In genomic region chr1:3904006-3904842, GRCh38 we compare ENCODE assay signal across 14 cellular contexts. TPM values are rescaled to one million over a fixed set of nuclear protein-coding genes. Genes with fewer than 3 reads are reported as not detected.
DNase-seq lines count a peak whose midpoint lies in the region; ATAC-seq, FAIRE-seq and TF ChIP-seq lines count a peak whose summit lies in the region.
"Had no signal": no experiment of that assay in that cellular context is flagged by ENCODE, and none has a peak within 500 bp of the region (broad histone marks: within the 10 kb centered on the region; RNA-seq: fewer than 3 reads in every experiment).

No MANE protein-coding gene starts in this region.

- H3K14ac ChIP-seq in H1 (ENCODE audit: insufficient read length): no peak overlapping the region

- peaks cover 1% of the 10 kb centered on the region for H3K36me3 Mint-ChIP-seq in activated naive CD4-positive, alpha-beta T cell treated with anti-CD3 and anti-CD28 coated beads, Interleukin-2, amount 10 ng/mL, durations not matched to agents 7 days and 5 days
- H3K36me3 Mint-ChIP-seq in stimulated activated memory B cell treated with anti-CD40 and anti-IgM and Interleukin-4, amounts not matched to agents 10 μg/mL and 1 μg/mL and 100 μg/mL, for 72 hours: no peaks in the 10 kb centered on the region

- H3K56ac ChIP-seq in H1 (replicated peaks; ENCODE audit: insufficient read length, low read depth, low read length): no peak overlapping the region

- peak overlapping the region; percentile 97 for H3K27ac ChIP-seq in OCI-LY1 (ENCODE audit: low read depth, low read length, poor library complexity, severe bottlenecking)
- no peak overlapping the region for H3K27ac ChIP-seq in H1 (ENCODE audit: low read depth, low read length)
- H3K27ac ChIP-seq: colonic mucosa, stomach, vagina had no signal

- H3K79me2 ChIP-seq in OCI-LY1 (ENCODE audit: insufficient read depth, low read length) (peaks cover 6% of the 10 kb centered on the region), H1 (ENCODE audit: control insufficient read depth in 1 of 2, insufficient read depth in 2 of 2, low read length in 2 of 2) (peaks cover 0 to 3% of the 10 kb centered on the region in 2 experiments; a peak in 2 of 4 replicates)

- H4K20me1 ChIP-seq in OCI-LY1 (ENCODE audit: insufficient read depth, low read length) (no peaks in the 10 kb centered on the region), H1 (replicated peaks in 1 of 2; ENCODE audit: control insufficient read depth in 1 of 2, insufficient read depth in 2 of 2, low read length in 2 of 2) (peaks cover 0 to 3% of the 10 kb centered on the region in 2 experiments)

- H3K9me3 ChIP-seq in OCI-LY1 (ENCODE audit: low read length): no peaks in the 10 kb centered on the region
- H3K9me3 ChIP-seq in H1 (ENCODE audit: insufficient read depth in 2 of 2, low read depth in 1 of 2, low read length in 1 of 2): no peaks in the 10 kb centered on the region
- H3K9me3 ChIP-seq: colonic mucosa, stomach, vagina had no signal

- no peak overlapping the region for H2AK5ac ChIP-seq in H1 (ENCODE audit: low read depth, low read length)

- H3K4ac ChIP-seq in H1 (replicated peaks; ENCODE audit: insufficient read length, low read depth, low read length): no peak overlapping the region

- in situ Hi-C loops in GM13977 (cut with MboI; ENCODE audit: low pct_unique_long_range_greater_than_20kb, low sequenced_read_pairs, unreplicated experiment): loop anchor here (25.0 kb wide), 1 partner anchor 1833 kb away; no protein-coding TSS in a partner anchor

- WGBS in H1 (ENCODE audit: extremely low coverage in 1 of 2, insufficient coverage in 1 of 2, insufficient read length in 1 of 2, insufficient replicate concordance in 2 of 2, low coverage in 1 of 2, low lambda C conversion rate in 2 of 2, missing lambda C conversion rate in 1 of 2), 2 experiments: 86% methylated on average over 21 of the region's 24 CpGs; no CpG with 5 or more reads in 1 of the 2 experiments

- FAIRE-seq in H1 (lab: Jason Lieb, UNC): no peak
- FAIRE-seq: small intestine had no signal

- 0 out of 2 replicates have a peak overlapping the region, but pooled peaks have one; percentile 33 for H3K4me2 ChIP-seq in OCI-LY1 (ENCODE audit: low read length)
- no peak overlapping the region for H3K4me2 ChIP-seq in H1 (ENCODE audit: insufficient read depth in 1 of 2, low read depth in 2 of 2, low read length in 2 of 2)

- 0 out of 2 replicates have a peak, but pooled peaks cover 6% of the 10 kb centered on the region for H3F3A ChIP-seq in OCI-LY1 (ENCODE audit: insufficient read depth, low read length)

- H3K27ac Mint-ChIP-seq in activated naive CD4-positive, alpha-beta T cell treated with anti-CD3 and anti-CD28 coated beads, Interleukin-2, amount 10 ng/mL, durations not matched to agents 7 days and 5 days: peak overlapping the region; percentile 99
- peak overlapping the region; percentile 57 for H3K27ac Mint-ChIP-seq in stimulated activated memory B cell treated with anti-CD40 and anti-IgM and Interleukin-4, amounts not matched to agents 10 μg/mL and 1 μg/mL and 100 μg/mL, for 72 hours

- no peak for ATAC-seq in stimulated activated memory B cell treated with anti-CD40 and anti-IgM and Interleukin-4, amounts not matched to agents 10 μg/mL and 1 μg/mL and 100 μg/mL, for 72 hours
- ATAC-seq: SK-N-SH treated with all-trans-retinoic acid at 6 μM for 48 hours had no signal

- CTCF ChIA-PET in activated naive CD4-positive, alpha-beta T cell treated with anti-CD3 and anti-CD28 coated beads, Interleukin-2, amount 10 ng/mL, durations not matched to agents 7 days and 5 days (lab: Charles Lee): interaction anchor here (2.0 kb wide), 1 partner anchor 46 kb away, joined by 13 read pairs; the partner anchor contains the start of genes CEP104 and DFFB
- CTCF ChIA-PET in H1 (lab: Charles Lee; ENCODE audit: partially characterized antibody): interaction anchor here (0.8 to 1.9 kb wide), 2 partner anchors 9 to 117 kb away, joined by 3 to 6 read pairs; no protein-coding TSS in a partner anchor

- H3K9me3 Mint-ChIP-seq in activated naive CD4-positive, alpha-beta T cell treated with anti-CD3 and anti-CD28 coated beads, Interleukin-2, amount 10 ng/mL, durations not matched to agents 7 days and 5 days: no peaks in the 10 kb centered on the region
- H3K9me3 Mint-ChIP-seq in stimulated activated memory B cell treated with anti-CD40 and anti-IgM and Interleukin-4, amounts not matched to agents 10 μg/mL and 1 μg/mL and 100 μg/mL, for 72 hours: no peaks in the 10 kb centered on the region

- H3K36me3 ChIP-seq in OCI-LY1 (ENCODE audit: insufficient read depth, low read length) (no peaks in the 10 kb centered on the region), H1 (ENCODE audit: control insufficient read depth in 2 of 4, insufficient read depth in 4 of 4, low read length in 3 of 4) (no peaks in the 10 kb centered on the region)
- H3K36me3 ChIP-seq: colonic mucosa, stomach, vagina had no signal

- H2BK120ac ChIP-seq in H1 (replicated peaks; ENCODE audit: low read depth, low read length): no peak overlapping the region

- H3K4me1 ChIP-seq in OCI-LY1 (ENCODE audit: insufficient read depth, low read length, severe bottlenecking) (peaks cover 84% of the 10 kb centered on the region), H1 (replicated peaks in 1 of 4; ENCODE audit: control insufficient read depth in 3 of 4, insufficient read depth in 4 of 4, low read length in 3 of 4) (peaks cover 0 to 12% (median 2%) of the 10 kb centered on the region in 4 experiments; a peak in 1 of 7 replicates)
- H3K4me1 ChIP-seq: colonic mucosa had no signal

- no peak overlapping the region; the same call in 1 of the 2 replicates for H3K18ac ChIP-seq in H1 (ENCODE audit: extremely low read depth, low read length)

- H3K9me2 ChIP-seq in OCI-LY1 (ENCODE audit: low read depth, low read length): no peaks in the 10 kb centered on the region

- no peak for TF ChIP-seq RAD21 in H1 (IDR thresholded peaks at IDR 0.05 in 1 of 2, conservative IDR thresholded peaks at IDR 0.05 in 1 of 2; ENCODE audit: low read depth in 2 of 2, low read length in 2 of 2)

- no peak for TF ChIP-seq POLR2A in H1 (IDR thresholded peaks at IDR 0.05; ENCODE audit: control extremely low read depth in 1 of 2, low read depth in 2 of 2, low read length in 2 of 2)

- peak overlapping the region; percentile 23; the same call in 1 of the 2 replicates for H4K8ac ChIP-seq in H1 (ENCODE audit: extremely low read depth, insufficient read depth, low read length)

- 0 out of 2 replicates have a peak overlapping the region, but pooled peaks have one; percentile 39 for H2BK12ac ChIP-seq in H1 (ENCODE audit: low read depth, low read length)

- H4K91ac ChIP-seq in H1 (replicated peaks; ENCODE audit: insufficient read length, low read length): peak overlapping the region; percentile 51

- H3K4me1 Mint-ChIP-seq in activated naive CD4-positive, alpha-beta T cell treated with anti-CD3 and anti-CD28 coated beads, Interleukin-2, amount 10 ng/mL, durations not matched to agents 7 days and 5 days: peaks cover 63% of the 10 kb centered on the region
- H3K4me1 Mint-ChIP-seq in stimulated activated memory B cell treated with anti-CD40 and anti-IgM and Interleukin-4, amounts not matched to agents 10 μg/mL and 1 μg/mL and 100 μg/mL, for 72 hours: peaks cover 12% of the 10 kb centered on the region

- peaks cover 8% of the 10 kb centered on the region for H3K23me2 ChIP-seq in H1 (ENCODE audit: low read depth, low read length)

- TF ChIP-seq CTCF in OCI-LY1 (IDR thresholded peaks at IDR 0.05; ENCODE audit: low read length) (no peak), H1 (IDR thresholded peaks at IDR 0.05; ENCODE audit: control extremely low read depth in 1 of 3, insufficient read depth in 1 of 3, low read depth in 1 of 3, low read length in 3 of 3) (no peak), GM13977 (IDR thresholded peaks at IDR 0.05; ENCODE audit: extremely low read depth, insufficient read depth, missing control alignments) (no peak)

- peak overlapping the region; percentile 40; the same call in 1 of the 2 replicates for H3K9ac ChIP-seq in OCI-LY1 (ENCODE audit: low read length)
- no peak overlapping the region for H3K9ac ChIP-seq in H1 (replicated peaks in 1 of 4; ENCODE audit: extremely low read depth in 1 of 4, low read depth in 3 of 4, low read length in 3 of 4)

- no peaks in the 10 kb centered on the region; the same call in 1 of the 2 replicates for H3K79me1 ChIP-seq in H1 (ENCODE audit: low read depth, low read length)

- H3K27me3 ChIP-seq in OCI-LY1 (ENCODE audit: insufficient read depth, low read length) (no peaks in the 10 kb centered on the region), H1 (replicated peaks in 1 of 4; ENCODE audit: control insufficient read depth in 3 of 4, extremely low read depth in 1 of 4, insufficient read depth in 3 of 4, low read length in 3 of 4) (no peaks in the 10 kb centered on the region)
- H3K27me3 ChIP-seq: colonic mucosa, vagina had no signal

- no peak for DNase-seq in activated naive CD4-positive, alpha-beta T cell treated with anti-CD3 and anti-CD28 coated beads, Interleukin-2, amount 10 ng/mL, durations not matched to agents 7 days and 5 days
- DNase-seq in activated naive CD4-positive, alpha-beta T cell treated with anti-CD3 and anti-CD28 coated beads, Interleukin-2, amount 50 U/mL, for 16 hours: no peak
- no peak for DNase-seq in H1 (ENCODE audit: low read depth in 1 of 2, low spot score in 2 of 2)
- DNase-seq in stimulated activated CD4-positive, alpha-beta T cell treated with anti-CD3 and anti-CD28 coated beads, Interleukin-2, amount 100 ng/mL, for 24 hours: no peak
- DNase-seq in GM13977 (ENCODE audit: low spot score): no peak
- no peak for DNase-seq in NCI-H2227 (lab: John Stamatoyannopoulos, UW; ENCODE audit: unreplicated experiment)
- DNase-seq: OCI-M1 had no signal

- no peak overlapping the region for H4K5ac ChIP-seq in H1 (ENCODE audit: insufficient read length, low read depth, low read length)

- peak overlapping the region; percentile 29; the same call in 1 of the 2 replicates for H2BK15ac ChIP-seq in H1 (ENCODE audit: low read length)

- H3K4me3 ChIP-seq in OCI-LY1 (ENCODE audit: low read depth, low read length, poor library complexity, severe bottlenecking): no peak overlapping the region
- H3K4me3 ChIP-seq in H1 (ENCODE audit: extremely low read depth in 1 of 4, insufficient read depth in 2 of 4, low read depth in 3 of 4, low read length in 4 of 4): no peak overlapping the region
- H3K4me3 ChIP-seq: colonic mucosa, stomach, vagina had no signal

- H2BK5ac ChIP-seq in H1 (ENCODE audit: low read depth, low read length): peak overlapping the region; percentile 44; the same call in 1 of the 2 replicates

- no peak overlapping the region for H2AFZ ChIP-seq in OCI-LY1 (ENCODE audit: low read length)
- no peak overlapping the region for H2AFZ ChIP-seq in H1 (ENCODE audit: low read length)

- POLR2A ChIA-PET in H1 (lab: Charles Lee; ENCODE audit: partially characterized antibody): no interaction called here

- no peak overlapping the region for H3K23ac ChIP-seq in H1 (ENCODE audit: insufficient read length)

- TF ChIP-seq EP300 in H1 (IDR thresholded peaks at IDR 0.05; ENCODE audit: borderline replicate concordance in 1 of 2, low read depth in 2 of 2, low read length in 2 of 2): no peak

- peaks cover 12% of the 10 kb centered on the region for H3K27me3 Mint-ChIP-seq in activated naive CD4-positive, alpha-beta T cell treated with anti-CD3 and anti-CD28 coated beads, Interleukin-2, amount 10 ng/mL, durations not matched to agents 7 days and 5 days
- peaks cover 7% of the 10 kb centered on the region for H3K27me3 Mint-ChIP-seq in stimulated activated memory B cell treated with anti-CD40 and anti-IgM and Interleukin-4, amounts not matched to agents 10 μg/mL and 1 μg/mL and 100 μg/mL, for 72 hours

- H3K4me3 Mint-ChIP-seq in activated naive CD4-positive, alpha-beta T cell treated with anti-CD3 and anti-CD28 coated beads, Interleukin-2, amount 10 ng/mL, durations not matched to agents 7 days and 5 days: no peak overlapping the region
- H3K4me3 Mint-ChIP-seq in stimulated activated memory B cell treated with anti-CD40 and anti-IgM and Interleukin-4, amounts not matched to agents 10 μg/mL and 1 μg/mL and 100 μg/mL, for 72 hours: no peak overlapping the region

- no peak overlapping the region for H2BK20ac ChIP-seq in H1 (ENCODE audit: low read length)

RNA-seq across cellular contexts. Expression of gene C1orf174, which starts 4.2 kb away (rescaled TPM):
- 28.4 and 28.5 TPM in 2 replicates for total RNA-seq in H1 (2021; fragmentation: NEBNext Ultra II Directional; extraction: Animal tissue kit (Norgen Biotek cat#: 25700))
- polyA plus RNA-seq in H1 (2011; rRNA removed): 31.1 and 32.4 TPM in 2 replicates
- 35.9 TPM for polyA plus RNA-seq in H1 (2011; cell fraction: cytosol; rRNA removed)
- polyA plus RNA-seq in H1 (2011; cell fraction: nucleus; rRNA removed): 31.2 TPM
- polyA plus RNA-seq in H1 (2012, experiment 1 of 2): 25.9 to 34.1 TPM (median 27.7 TPM) in 4 replicates
- 7.2 TPM for polyA plus RNA-seq in H1 (2012, experiment 2 of 2)
- polyA plus RNA-seq in H1 (2013, experiment 1 of 2): 21.3 TPM
- 22.1 TPM for polyA plus RNA-seq in H1 (2013, experiment 2 of 2)
- 21.0 and 24.5 TPM in 2 replicates for polyA minus RNA-seq in H1 (2011; rRNA and poly(A)+ RNA removed)
- 16.9 TPM for polyA minus RNA-seq in H1 (2011; cell fraction: cytosol; rRNA and poly(A)+ RNA removed)
- polyA minus RNA-seq in H1 (2011; cell fraction: nucleus; rRNA and poly(A)+ RNA removed): 11.5 TPM

RNA-seq across cellular contexts. Expression of gene DFFB, which starts 46.9 kb away (rescaled TPM):
- total RNA-seq in H1 (2021; fragmentation: NEBNext Ultra II Directional; extraction: Animal tissue kit (Norgen Biotek cat#: 25700)): 9.2 and 11.9 TPM in 2 replicates
- 6.5 and 8.6 TPM in 2 replicates for polyA plus RNA-seq in H1 (2011; rRNA removed)
- polyA plus RNA-seq in H1 (2011; cell fraction: cytosol; rRNA removed): 9.6 TPM
- 10.0 TPM for polyA plus RNA-seq in H1 (2011; cell fraction: nucleus; rRNA removed)
- 6.5 to 7.8 TPM (median 6.9 TPM) in 4 replicates for polyA plus RNA-seq in H1 (2012, experiment 1 of 2)
- 6.0 TPM for polyA plus RNA-seq in H1 (2012, experiment 2 of 2)
- 8.7 TPM for polyA plus RNA-seq in H1 (2013, experiment 1 of 2)
- 9.0 TPM for polyA plus RNA-seq in H1 (2013, experiment 2 of 2)
- polyA minus RNA-seq in H1 (2011; rRNA and poly(A)+ RNA removed): 3.8 and 4.8 TPM in 2 replicates
- polyA minus RNA-seq in H1 (2011; cell fraction: cytosol; rRNA and poly(A)+ RNA removed): 4.9 TPM
- polyA minus RNA-seq in H1 (2011; cell fraction: nucleus; rRNA and poly(A)+ RNA removed): 2.1 TPM

RNA-seq across cellular contexts. Expression of gene CEP104, which starts 47.2 kb away (rescaled TPM):
- total RNA-seq in H1 (2021; fragmentation: NEBNext Ultra II Directional; extraction: Animal tissue kit (Norgen Biotek cat#: 25700)): 38.0 and 43.9 TPM in 2 replicates
- 8.0 and 15.5 TPM in 2 replicates for polyA plus RNA-seq in H1 (2011; rRNA removed)
- 10.7 TPM for polyA plus RNA-seq in H1 (2011; cell fraction: cytosol; rRNA removed)
- 28.7 TPM for polyA plus RNA-seq in H1 (2011; cell fraction: nucleus; rRNA removed)
- 15.8 to 22.7 TPM (median 18.7 TPM) in 4 replicates for polyA plus RNA-seq in H1 (2012, experiment 1 of 2)
- 5.6 TPM for polyA plus RNA-seq in H1 (2012, experiment 2 of 2)
- polyA plus RNA-seq in H1 (2013, experiment 1 of 2): 11.7 TPM
- 10.7 TPM for polyA plus RNA-seq in H1 (2013, experiment 2 of 2)
- polyA minus RNA-seq in H1 (2011; rRNA and poly(A)+ RNA removed): 26.5 and 34.4 TPM in 2 replicates
- 18.4 TPM for polyA minus RNA-seq in H1 (2011; cell fraction: cytosol; rRNA and poly(A)+ RNA removed)
- 11.7 TPM for polyA minus RNA-seq in H1 (2011; cell fraction: nucleus; rRNA and poly(A)+ RNA removed)
